ENCODE assay signal across 8 cellular contexts in the genomic region with DNA sequence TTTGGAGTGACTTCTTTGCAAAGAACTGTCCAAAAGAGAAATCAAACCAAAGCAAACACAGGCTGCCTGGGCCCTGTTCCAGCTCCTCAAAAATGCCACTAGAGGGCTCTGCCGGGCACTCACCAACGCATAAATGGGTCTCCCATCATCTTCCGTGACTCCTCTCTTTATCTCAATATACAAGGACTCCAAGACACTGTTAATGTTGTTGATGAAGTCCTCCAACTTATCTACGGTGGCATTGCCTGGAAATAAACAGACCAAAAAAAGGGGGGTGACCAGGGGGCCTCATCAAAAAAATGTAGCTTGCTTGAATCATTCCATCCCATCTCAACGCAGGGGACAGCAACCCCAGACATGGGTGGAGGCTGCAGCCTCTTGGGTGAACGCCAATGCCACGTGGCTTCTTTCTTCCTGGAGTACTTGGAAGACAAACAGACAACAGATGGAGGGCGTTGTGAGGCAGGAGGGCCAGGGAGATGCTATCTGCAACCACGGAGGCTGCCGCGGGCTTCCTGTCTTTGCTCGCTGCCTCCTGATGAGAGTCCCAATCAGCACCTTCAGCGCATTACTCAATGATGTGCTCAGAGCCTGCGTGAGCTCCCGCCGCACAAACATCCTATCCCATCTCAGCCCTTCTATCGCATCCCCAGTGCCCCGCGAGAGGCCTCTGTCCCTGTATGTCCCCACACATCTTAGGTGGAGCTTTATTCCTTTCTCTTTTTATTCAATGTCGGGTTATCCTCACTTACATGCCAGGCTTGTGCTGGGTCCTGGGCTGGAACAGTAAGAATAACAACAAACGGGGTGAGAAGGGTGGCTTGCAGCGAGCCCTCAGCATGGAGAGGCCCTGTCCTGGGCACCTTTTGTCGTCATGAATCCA. TPM values are rescaled to one million over a fixed set of nuclear protein-coding genes. Genes with fewer than 3 reads are reported as not detected.
DNase-seq lines count a peak whose midpoint lies in the region; TF ChIP-seq lines count a peak whose summit lies in the region.

No MANE protein-coding gene starts in this region.

- TF ChIP-seq CTCF in neutrophil (IDR thresholded peaks at IDR 0.05) = peak; percentile 82

- H3K27me3 ChIP-seq in Karpas-422 (ENCODE audit: low read length) (no peaks in the 10 kb centered on the region), neutrophil (no peaks in the 10 kb centered on the region)

- H3K36me3 ChIP-seq in Karpas-422 (ENCODE audit: insufficient read depth, low read length) (no peaks in the 10 kb centered on the region), neutrophil (peaks cover 20% of the 10 kb centered on the region)

- H3K9me2 ChIP-seq in Karpas-422 (replicated peaks; ENCODE audit: insufficient read depth, low read length) = no peaks in the 10 kb centered on the region

- H3K79me2 ChIP-seq in Karpas-422 (ENCODE audit: low read length) = no peaks in the 10 kb centered on the region

- in situ Hi-C loops in Caki2 (cut with HindIII; ENCODE audit: low pct_unique_long_range_greater_than_20kb, low sequenced_read_pairs) = no loop called here

- H3K4me3 ChIP-seq in Karpas-422 (ENCODE audit: low read length) = no peak overlapping the region
- peak overlapping the region; percentile 53 for H3K4me3 ChIP-seq in neutrophil (ENCODE audit: low read depth in 1 of 2, low read length in 1 of 2)

- no peaks in the 10 kb centered on the region for H3K9me3 ChIP-seq in Karpas-422 (ENCODE audit: low read length)
- H3K9me3 ChIP-seq in neutrophil = no peaks in the 10 kb centered on the region

- no peak overlapping the region for H3K4me2 ChIP-seq in Karpas-422 (ENCODE audit: low read depth, low read length, poor library complexity, severe bottlenecking)

- H3K9ac ChIP-seq in Karpas-422 (ENCODE audit: low read length) = no peak overlapping the region

- H2AFZ ChIP-seq in Karpas-422 (ENCODE audit: low read length) = no peak overlapping the region

- DNase-seq in Caki2 (ENCODE audit: low read depth) = peak; percentile 61
- DNase-seq in Karpas-422 = peak; percentile 73
- peak; percentile 88 for DNase-seq in SHP77 treated with DMSO at 0.1 percent for 48 hours (lab: John Stamatoyannopoulos, UW)
- DNase-seq in activated gamma-delta T cell (lab: John Stamatoyannopoulos, UW) = peak; percentile 77
- peak; percentile 90 for DNase-seq in fibroblast of the conjunctiva (ENCODE audit: low read depth)
- peak; percentile 68 for DNase-seq in stromal cell of bone marrow (ENCODE audit: low read depth)
- DNase-seq in GM19240 (ENCODE audit: insufficient read length, low spot score) = no peak

- H3K4me1 ChIP-seq in Karpas-422 (ENCODE audit: low read length) = peaks cover 10% of the 10 kb centered on the region
- H3K4me1 ChIP-seq in neutrophil (ENCODE audit: control insufficient read depth in 1 of 2, insufficient read depth in 1 of 2, low read depth in 1 of 2, low read length in 1 of 2) = peaks cover 40 to 42% of the 10 kb centered on the region in 2 experiments

- 0 out of 2 replicates have a peak, but pooled peaks cover 3% of the 10 kb centered on the region for H4K20me1 ChIP-seq in Karpas-422 (ENCODE audit: insufficient read depth, low read depth, low read length)

- no peak overlapping the region for H3K27ac ChIP-seq in Karpas-422 (ENCODE audit: low read length)
- H3K27ac ChIP-seq in neutrophil = peak overlapping the region; percentile 51

RNA-seq across cellular contexts. Expression of a gene that starts 32.0 kb away (rescaled TPM):
- 3.4 and 6.4 TPM in 2 replicates for total RNA-seq in Caki2 (2014; rRNA removed; shearing (Covaris generic); ENCODE audit: low replicate concordance)
- 1.9 and 3.1 TPM in 2 replicates for total RNA-seq in Karpas-422 (2014; rRNA removed; shearing (Covaris generic); ENCODE audit: low replicate concordance)

RNA-seq across cellular contexts. Expression of a gene that starts 33.3 kb away (rescaled TPM):
- total RNA-seq in Caki2 (2014; rRNA removed; shearing (Covaris generic); ENCODE audit: low replicate concordance) = 47.9 and 57.2 TPM in 2 replicates
- 59.2 and 77.8 TPM in 2 replicates for total RNA-seq in Karpas-422 (2014; rRNA removed; shearing (Covaris generic); ENCODE audit: low replicate concordance)
